ENCODE assay signal across 19 cellular contexts in genomic region chr4:37522996-37523395, GRCh38.
"Had no signal": no experiment of that assay in that cellular context is flagged by ENCODE, and none has a peak within 500 bp of the region (broad histone marks: within the 10 kb centered on the region; RNA-seq: fewer than 3 reads in every experiment).

No MANE protein-coding gene starts in this region.

- H3K36me3 Mint-ChIP-seq: activated naive CD4-positive, alpha-beta T cell treated with anti-CD3 and anti-CD28 coated beads, Interleukin-2, amount 10 ng/mL, durations not matched to agents 7 days and 5 days had no signal

- H3K27ac ChIP-seq: brain microvascular endothelial cell, dorsolateral prefrontal cortex, gastroesophageal sphincter, heart left ventricle, right atrium auricular region, thyroid gland had no signal

- H3K36me3 ChIP-seq: brain microvascular endothelial cell, gastroesophageal sphincter, heart left ventricle, right atrium auricular region, thyroid gland had no signal

- DNase-seq: activated B cell treated with CpG ODN at 0.5 μM for 24 hours; activated CD4-positive, alpha-beta T cell treated with anti-CD3 and anti-CD28 coated beads for 4 hours; activated CD8-positive, alpha-beta T cell treated with anti-CD3 and anti-CD28 coated beads for 36 hours; activated naive CD4-positive, alpha-beta T cell treated with anti-CD3 and anti-CD28 coated beads, Interleukin-2, amount 10 ng/mL, durations not matched to agents 7 days and 5 days; activated naive CD8-positive, alpha-beta T cell treated with anti-CD3 and anti-CD28 coated beads, Interleukin-2, amount 50 U/mL, for 24 hours; activated T-cell treated with anti-CD3 and anti-CD28 coated beads, Interleukin-2, amount 50 U/mL, for 4 hours; aorta; brain microvascular endothelial cell; central memory CD4-positive, alpha-beta T cell; dorsolateral prefrontal cortex; heart left ventricle; immature natural killer cell; left ventricle myocardium superior; occipital lobe; stimulated activated CD4-positive, alpha-beta T cell treated with anti-CD3 and anti-CD28 coated beads, Interleukin-2, amount 100 ng/mL, for 24 hours; stimulated activated naive CD4-positive, alpha-beta T cell treated with Interleukin-2 at 50 U/mL for 16 hours; thyroid gland had no signal

- H3K27ac Mint-ChIP-seq: activated B cell treated with CpG ODN at 0.5 μM for 24 hours; activated CD8-positive, alpha-beta T cell treated with anti-CD3 and anti-CD28 coated beads for 36 hours; activated naive CD4-positive, alpha-beta T cell treated with anti-CD3 and anti-CD28 coated beads, Interleukin-2, amount 10 ng/mL, durations not matched to agents 7 days and 5 days; activated naive CD8-positive, alpha-beta T cell treated with anti-CD3 and anti-CD28 coated beads, Interleukin-2, amount 50 U/mL, for 24 hours; immature natural killer cell had no signal

- ATAC-seq: activated CD8-positive, alpha-beta T cell treated with anti-CD3 and anti-CD28 coated beads for 36 hours; activated naive CD8-positive, alpha-beta T cell treated with anti-CD3 and anti-CD28 coated beads, Interleukin-2, amount 50 U/mL, for 24 hours; activated T-cell treated with anti-CD3 and anti-CD28 coated beads, Interleukin-2, amount 50 U/mL, for 4 hours; gastroesophageal sphincter; heart left ventricle; left ventricle myocardium superior had no signal

- H3K9me3 ChIP-seq: thyroid gland had no signal

- H3K4me1 Mint-ChIP-seq: activated B cell treated with CpG ODN at 0.5 μM for 24 hours; activated naive CD4-positive, alpha-beta T cell treated with anti-CD3 and anti-CD28 coated beads, Interleukin-2, amount 10 ng/mL, durations not matched to agents 7 days and 5 days; activated naive CD8-positive, alpha-beta T cell treated with anti-CD3 and anti-CD28 coated beads, Interleukin-2, amount 50 U/mL, for 24 hours; immature natural killer cell had no signal

- H3K27me3 Mint-ChIP-seq: activated CD8-positive, alpha-beta T cell treated with anti-CD3 and anti-CD28 coated beads for 36 hours; activated naive CD4-positive, alpha-beta T cell treated with anti-CD3 and anti-CD28 coated beads, Interleukin-2, amount 10 ng/mL, durations not matched to agents 7 days and 5 days had no signal

- H3K4me3 ChIP-seq: dorsolateral prefrontal cortex, gastroesophageal sphincter, heart left ventricle, right atrium auricular region, thyroid gland had no signal

- H3K4me3 Mint-ChIP-seq: activated B cell treated with CpG ODN at 0.5 μM for 24 hours; activated CD8-positive, alpha-beta T cell treated with anti-CD3 and anti-CD28 coated beads for 36 hours; activated naive CD4-positive, alpha-beta T cell treated with anti-CD3 and anti-CD28 coated beads, Interleukin-2, amount 10 ng/mL, durations not matched to agents 7 days and 5 days; activated naive CD8-positive, alpha-beta T cell treated with anti-CD3 and anti-CD28 coated beads, Interleukin-2, amount 50 U/mL, for 24 hours; activated T-cell treated with anti-CD3 and anti-CD28 coated beads, Interleukin-2, amount 50 U/mL, for 4 hours; immature natural killer cell had no signal

- H3K9me3 Mint-ChIP-seq: activated naive CD4-positive, alpha-beta T cell treated with anti-CD3 and anti-CD28 coated beads, Interleukin-2, amount 10 ng/mL, durations not matched to agents 7 days and 5 days had no signal

- H3K4me1 ChIP-seq: gastroesophageal sphincter, heart left ventricle, right atrium auricular region, thyroid gland had no signal

- H3K27me3 ChIP-seq: brain microvascular endothelial cell, dorsolateral prefrontal cortex, gastroesophageal sphincter, heart left ventricle, right atrium auricular region, thyroid gland had no signal
